Comparison of ENCODE assay signal across 1 cellular context in genomic region chr22:37749223-37749622, GRCh38.
TF ChIP-seq lines count a peak whose summit lies in the region.

No MANE protein-coding gene starts in this region.

TF ChIP-seq in Ishikawa, 13 proteins besides CTCF, POLR2A, EP300 and RAD21 (continued from another document):
- TF ChIP-seq MAX (IDR thresholded peaks at IDR 0.05), result 0 out of 2 replicates have a peak, but pooled peaks have one; percentile 8
